8 cellular contexts compared by ENCODE assay signal in the genomic region with DNA sequence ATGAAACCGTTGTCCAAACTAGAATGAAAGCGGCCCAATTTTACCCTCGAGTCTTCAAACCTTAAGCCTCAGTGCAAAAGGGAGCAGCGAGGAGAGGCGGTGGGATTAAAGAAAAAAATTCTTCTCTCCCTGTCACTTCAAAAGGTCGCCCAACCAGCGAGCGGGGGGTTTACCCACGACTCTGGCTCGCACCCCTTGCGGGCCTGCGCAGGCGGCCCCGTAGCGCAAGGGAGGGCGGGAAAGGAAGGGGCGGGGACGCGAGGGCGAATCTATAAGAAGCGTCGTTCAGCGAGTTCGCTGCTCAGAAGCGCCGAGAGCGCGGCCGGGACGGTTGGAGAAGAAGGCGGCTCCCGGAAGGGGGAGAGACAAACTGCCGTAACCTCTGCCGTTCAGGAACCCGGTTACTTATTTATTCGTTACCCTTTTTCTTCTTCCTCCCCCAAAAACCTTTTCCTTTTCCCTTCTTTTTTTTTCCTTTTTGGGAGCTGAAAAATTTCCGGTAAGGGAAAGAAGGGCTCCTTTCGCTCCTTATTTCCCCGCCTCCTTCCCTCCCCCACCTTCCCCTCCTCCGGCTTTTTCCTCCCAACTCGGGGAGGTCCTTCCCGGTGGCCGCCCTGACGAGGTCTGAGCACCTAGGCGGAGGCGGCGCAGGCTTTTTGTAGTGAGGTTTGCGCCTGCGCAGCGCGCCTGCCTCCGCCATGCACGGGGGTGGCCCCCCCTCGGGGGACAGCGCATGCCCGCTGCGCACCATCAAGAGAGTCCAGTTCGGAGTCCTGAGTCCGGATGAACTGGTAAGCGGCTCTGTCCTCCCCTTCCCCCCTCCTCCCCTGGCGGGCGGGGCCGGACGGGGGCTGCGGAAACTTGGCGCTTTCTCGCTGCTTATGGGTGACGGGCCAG. TPM values are rescaled to one million over a fixed set of nuclear protein-coding genes. Genes with fewer than 3 reads are reported as not detected.
DNase-seq lines count a peak whose midpoint lies in the region; ATAC-seq, FAIRE-seq and TF ChIP-seq lines count a peak whose summit lies in the region.

A gene (plus strand): TSS at position 300 of the 897 bp plus-strand sequence.

- peak within 1 kb of the TSS; percentile 69 to 99 for H3K9ac ChIP-seq in kidney (ENCODE audit: low read length in 2 of 2)

- DNase-seq in AG10803 (ENCODE audit: low read depth): peak; percentile 98
- peak; percentile 98 for DNase-seq in NCI-H460 (ENCODE audit: extremely low read depth, low read depth)
- peak; percentile 99 for DNase-seq in activated CD4-positive, alpha-beta T cell treated with anti-CD3 and anti-CD28 coated beads for 1 hour
- peak; percentile 97 for DNase-seq in cerebellum (ENCODE audit: low spot score)
- peak; percentile 99 for DNase-seq in kidney
- DNase-seq in stimulated activated CD4-positive, alpha-beta T cell treated with anti-CD3 and anti-CD28 coated beads, Interleukin-15, amount 100 ng/mL, for 24 hours: peak; percentile 97

- FAIRE-seq in kidney (lab: Jason Lieb, UNC): no peak

- intact Hi-C loops in kidney (cut with DNase I): no loop called here

- peak; percentile 40 for ATAC-seq in GM19043 (IDR thresholded peaks at IDR 0.05; ENCODE audit: low read depth, unreplicated experiment)
- peak; percentile 51 for ATAC-seq in HG03378 (IDR thresholded peaks at IDR 0.05; ENCODE audit: unreplicated experiment)

- no peaks in the 10 kb centered on the region for H3K36me3 ChIP-seq in kidney (ENCODE audit: control insufficient read depth in 1 of 2, insufficient read depth in 2 of 2, low read length in 2 of 2)

- peaks cover 5 to 22% of the 10 kb centered on the region in 2 donors for H3K4me1 ChIP-seq in kidney (ENCODE audit: control insufficient read depth in 1 of 2, insufficient read depth in 1 of 2, low read depth in 1 of 2, low read length in 2 of 2)

- H3K4me3 ChIP-seq in AG10803 (ENCODE audit: low read length) (peak within 1 kb of the TSS; percentile 90), kidney (ENCODE audit: low read length in 2 of 2) (peak within 1 kb of the TSS; percentile 92 to 96)

- TF ChIP-seq CTCF in AG10803 (conservative IDR thresholded peaks at IDR 0.05; ENCODE audit: low read length): no peak
- no peak for TF ChIP-seq CTCF in kidney (IDR thresholded peaks at IDR 0.05; ENCODE audit: borderline replicate concordance, extremely low read depth, insufficient read depth)

- no peaks in the 10 kb centered on the region for H3K9me3 ChIP-seq in kidney (ENCODE audit: control insufficient read depth in 1 of 2, low read length in 2 of 2)

- peak within 1 kb of the TSS; percentile 100 for H3K27ac ChIP-seq in kidney (ENCODE audit: low read depth in 2 of 2, low read length in 2 of 2)

RNA-seq across cellular contexts. Expression of the gene that starts here (rescaled TPM):
- 27.1 and 35.3 TPM in 2 replicates for total RNA-seq in NCI-H460 (2014; rRNA removed; shearing (Covaris generic))
- polyA plus RNA-seq in NCI-H460 (2014; cell fraction: nucleus; rRNA removed): 9.7 and 24.1 TPM in 2 replicates
- total RNA-seq in cerebellum (79.8 TPM), kidney (133 TPM)
- 18.6 TPM for polyA plus RNA-seq in kidney (ENCODE audit: insufficient read depth, low read depth, low replicate concordance)

Comparison
In these comparisons a context has a peak if more than half of its experiments do, and no peak if none do; other contexts are left out.
1. Peak in every context shown above with its lines: DNase-seq, ATAC-seq, H3K4me3 ChIP-seq and H3K27ac ChIP-seq.